In the genomic region with DNA sequence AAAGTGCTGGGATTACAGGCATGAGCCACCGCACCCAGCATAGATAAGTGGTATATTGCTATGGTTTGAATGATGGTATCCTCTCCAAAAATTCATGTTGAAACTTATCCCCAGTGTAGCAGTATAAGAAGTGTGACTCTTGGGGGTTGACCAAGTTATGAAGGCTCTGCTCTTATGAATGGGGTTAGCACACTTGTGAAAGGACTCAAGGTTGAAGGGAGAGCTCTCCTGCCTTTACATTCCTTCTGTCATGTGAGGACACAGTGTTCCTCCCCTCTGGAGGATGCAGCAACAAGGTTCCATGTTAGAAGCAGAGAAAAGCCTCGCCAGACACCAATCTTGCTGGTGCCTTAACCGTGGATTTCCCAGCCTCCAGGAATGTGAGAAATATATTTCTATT, we compare ENCODE assay signal across 20 cellular contexts. TPM values are rescaled to one million over a fixed set of nuclear protein-coding genes. Genes with fewer than 3 reads are reported as not detected.
DNase-seq lines count a peak whose midpoint lies in the region; ATAC-seq and TF ChIP-seq lines count a peak whose summit lies in the region.
"Had no signal": no experiment of that assay in that cellular context is flagged by ENCODE, and none has a peak within 500 bp of the region (broad histone marks: within the 10 kb centered on the region; RNA-seq: fewer than 3 reads in every experiment).

No MANE protein-coding gene starts in this region.

- H3K27me3 ChIP-seq in GM23338 (ENCODE audit: insufficient read depth) (no peaks in the 10 kb centered on the region), psoas muscle (ENCODE audit: insufficient read depth in 3 of 3, low read length in 2 of 3) (no peaks in the 10 kb centered on the region)

- no peaks in the 10 kb centered on the region; the same call in 2 of the 3 replicates for H3K4me1 Mint-ChIP-seq in GM23338
- H3K4me1 Mint-ChIP-seq in glutamatergic neuron (ENCODE audit: low read depth, unreplicated experiment), result no peaks in the 10 kb centered on the region

- CTCF ChIA-PET in RWPE1 (lab: Yijun Ruan, JAX), result no interaction called here

- peak overlapping the region; percentile 39; the same call in 1 of the 2 replicates for H3K27ac Mint-ChIP-seq in GM23338
- H3K27ac Mint-ChIP-seq in glutamatergic neuron (ENCODE audit: unreplicated experiment), result peak overlapping the region; percentile 64

- H3K9me2 ChIP-seq in GM23338 (ENCODE audit: insufficient read depth), result no peaks in the 10 kb centered on the region

- 75 to 85% (median 81%) methylated on average over 3 of the region's 3 CpGs for WGBS in psoas muscle, 3 donors

- H3K4me2 ChIP-seq in GM23338, result no peak overlapping the region
- H3K4me2 ChIP-seq: KMS-11, PC-9 had no signal

- intact Hi-C loops in psoas muscle (cut with DNase I), result loop anchor here in 1 of 2 donors (5.0 kb wide), 1 partner anchor 37 kb away; no protein-coding TSS in a partner anchor

- H3K27ac ChIP-seq in GM23338 (ENCODE audit: low read depth) (no peak overlapping the region), RWPE1 (peak overlapping the region; percentile 49; the same call in 1 of the 2 replicates), psoas muscle (peak overlapping the region; percentile 66)
- H3K27ac ChIP-seq: C4-2B, KMS-11 had no signal

- H2AFZ ChIP-seq in GM23338, result no peak overlapping the region
- H2AFZ ChIP-seq: PC-9 had no signal

- H3K36me3 Mint-ChIP-seq in GM23338 (ENCODE audit: low read depth), result peaks cover 6% of the 10 kb centered on the region
- H3K36me3 Mint-ChIP-seq in glutamatergic neuron (ENCODE audit: unreplicated experiment), result no peaks in the 10 kb centered on the region

- no peaks in the 10 kb centered on the region for H3K9me3 ChIP-seq in psoas muscle

- POLR2A ChIA-PET in RWPE1 (lab: Yijun Ruan, JAX; ENCODE audit: low non-redundant PET), result no interaction called here

- ATAC-seq in GM23338 (no peak), psoas muscle (peak in 3 of 4 donors; percentile 39 to 47 (median 41)), HG02571 (IDR thresholded peaks at IDR 0.05; ENCODE audit: unreplicated experiment) (no peak), esophagus mucosa (no peak)

- no peaks in the 10 kb centered on the region for H3K4me1 ChIP-seq in GM23338 (ENCODE audit: insufficient read depth)
- H3K4me1 ChIP-seq in psoas muscle, result peaks cover 17% of the 10 kb centered on the region

- TF ChIP-seq CTCF in GM23338 (conservative IDR thresholded peaks at IDR 0.05; ENCODE audit: low read depth in 2 of 2) (no peak), RWPE1 (conservative IDR thresholded peaks at IDR 0.05; ENCODE audit: low read depth) (no peak), glutamatergic neuron (IDR thresholded peaks at IDR 0.05; ENCODE audit: partially characterized antibody, unreplicated experiment) (no peak), psoas muscle (IDR thresholded peaks at IDR 0.05) (no peak), GM10266 (IDR thresholded peaks at IDR 0.05; ENCODE audit: control insufficient read depth, insufficient read depth, low read depth, missing control alignments) (no peak)

- no peaks in the 10 kb centered on the region for H3F3A ChIP-seq in GM23338 (replicated peaks; ENCODE audit: low read depth)

- H3K4me3 ChIP-seq in GM23338 (no peak overlapping the region), psoas muscle (no peak overlapping the region)
- H3K4me3 ChIP-seq: PC-9 had no signal

- H3K9me3 Mint-ChIP-seq in GM23338, result no peaks in the 10 kb centered on the region
- H3K9me3 Mint-ChIP-seq in glutamatergic neuron (ENCODE audit: unreplicated experiment), result peaks cover 2% of the 10 kb centered on the region
- H3K9me3 Mint-ChIP-seq: CD8-positive, alpha-beta memory T cell; IgD-negative memory B cell had no signal

- H3K27me3 Mint-ChIP-seq in GM23338 (ENCODE audit: insufficient read depth, low read depth, poor library complexity) (peaks cover 2% of the 10 kb centered on the region), glutamatergic neuron (ENCODE audit: unreplicated experiment) (no peaks in the 10 kb centered on the region)
- H3K27me3 Mint-ChIP-seq: CD8-positive, alpha-beta memory T cell; IgD-negative memory B cell had no signal

- no peak overlapping the region for H3K4me3 Mint-ChIP-seq in GM23338
- no peak overlapping the region for H3K4me3 Mint-ChIP-seq in glutamatergic neuron (ENCODE audit: unreplicated experiment)
- H3K4me3 Mint-ChIP-seq: CD8-positive, alpha-beta memory T cell; IgD-negative memory B cell had no signal

- H3K36me3 ChIP-seq in GM23338 (ENCODE audit: insufficient read depth) (no peaks in the 10 kb centered on the region), psoas muscle (ENCODE audit: insufficient read depth in 1 of 2, low read depth in 1 of 2) (no peaks in the 10 kb centered on the region)

- DNase-seq in GM23338 (ENCODE audit: low spot score), result no peak
- DNase-seq in RWPE1 (ENCODE audit: low spot score), result no peak
- DNase-seq in glutamatergic neuron, result no peak
- DNase-seq in psoas muscle, result no peak
- no peak for DNase-seq in GM10266 (ENCODE audit: extremely low spot score)
- DNase-seq: CD8-positive, alpha-beta memory T cell; DND-41; H7; NCI-H1048; NCI-H1694 treated with DMSO at 0.1 percent for 48 hours; NCI-H2081; NCI-H2227 treated with DMSO at 0.1 percent for 48 hours; NCI-H526 treated with DMSO at 0.1 percent for 48 hours; PC-9; Right ventricle myocardium superior had no signal

- peaks cover 44% of the 10 kb centered on the region for H3K79me2 ChIP-seq in GM23338 (replicated peaks; ENCODE audit: insufficient read depth)

- H4K20me1 ChIP-seq in GM23338 (replicated peaks; ENCODE audit: insufficient read depth), result peaks cover 3% of the 10 kb centered on the region; the same call in 1 of the 2 replicates

TF ChIP-seq in GM23338, 12 proteins besides CTCF, POLR2A, EP300 and RAD21:
- no peak for TF ChIP-seq EZH2phosphoT487 (IDR thresholded peaks at IDR 0.05; ENCODE audit: unreplicated experiment)
- TF ChIP-seq STAT1 (IDR thresholded peaks at IDR 0.05; ENCODE audit: unreplicated experiment), result no peak
- no peak for TF ChIP-seq ZNF331 (CRISPR knock-in tag; IDR thresholded peaks at IDR 0.05; ENCODE audit: low read depth)
- TF ChIP-seq POLR2AphosphoS5 (IDR thresholded peaks at IDR 0.05; ENCODE audit: low read depth), result no peak
TF ChIP-seq in GM23338: peak in this region for 0.

RNA-seq across cellular contexts. Expression of gene ADK, which starts 58.0 kb away (rescaled TPM):
- total RNA-seq in GM23338 (2014; rRNA removed; shearing (Covaris generic)), result 39.9 and 50.3 TPM in 2 replicates
- polyA plus RNA-seq in GM23338 (2016; fragmentation: Nextera tagmentation; extraction: Ambion mirVana) (42.4 and 53.0 TPM in 2 replicates), psoas muscle (10 to 100 TPM; 17.8 to 28.6 (median 22.0) TPM)
- total RNA-seq in glutamatergic neuron (ENCODE audit: unreplicated experiment) (16.4 TPM), psoas muscle (10 to 100 TPM; 19.3 to 32.3 (median 25.6) TPM), esophagus mucosa (50.8 TPM)

RNA-seq across cellular contexts. Expression of gene AP3M1, which starts 58.4 kb away (rescaled TPM):
- total RNA-seq in GM23338 (2014; rRNA removed; shearing (Covaris generic)), result 33.1 and 41.7 TPM in 2 replicates
- polyA plus RNA-seq in GM23338 (2016; fragmentation: Nextera tagmentation; extraction: Ambion mirVana) (10.9 and 13.8 TPM in 2 replicates), psoas muscle (10 to 100 TPM in 2 of 3 donors, 1 to 10 TPM in 1; 9.5 to 26.9 (median 14.5) TPM)
- total RNA-seq in glutamatergic neuron (ENCODE audit: unreplicated experiment) (63.4 TPM), psoas muscle (10 to 100 TPM; 19.6 to 25.6 (median 20.9) TPM), esophagus mucosa (22.6 TPM)

Comparison
In these comparisons a context has a peak if more than half of its experiments do, and no peak if none do; other contexts are left out.
1. ATAC-seq: peak in psoas muscle (3 of 4); none in GM23338 (single experiment), HG02571 (single experiment) and esophagus mucosa (single experiment).